In genomic region chr2:233117351-233117750, GRCh38 we compare ENCODE assay signal across 17 cellular contexts. TPM values are rescaled to one million over a fixed set of nuclear protein-coding genes. Genes with fewer than 3 reads are reported as not detected.
DNase-seq lines count a peak whose midpoint lies in the region; ATAC-seq lines count a peak whose summit lies in the region.
"Had no signal": no experiment of that assay in that cellular context is flagged by ENCODE, and none has a peak within 500 bp of the region (broad histone marks: within the 10 kb centered on the region; RNA-seq: fewer than 3 reads in every experiment).

No MANE protein-coding gene starts in this region.

- no peaks in the 10 kb centered on the region for H3K27me3 Mint-ChIP-seq in activated T-cell treated with anti-CD3 and anti-CD28 coated beads, Interleukin-2, amount 50 U/mL, for 24 hours
- no peaks in the 10 kb centered on the region for H3K27me3 Mint-ChIP-seq in activated T-cell treated with anti-CD3 and anti-CD28 coated beads, Interleukin-2, amount 50 U/mL, for 4 hours (ENCODE audit: low read depth)
- no peaks in the 10 kb centered on the region for H3K27me3 Mint-ChIP-seq in effector memory CD8-positive, alpha-beta T cell
- no peaks in the 10 kb centered on the region for H3K27me3 Mint-ChIP-seq in stimulated activated memory B cell treated with anti-CD40 and anti-IgM and Interleukin-4, amounts not matched to agents 10 μg/mL and 1 μg/mL and 100 μg/mL, for 72 hours
- H3K27me3 Mint-ChIP-seq in activated CD8-positive, alpha-beta T cell treated with anti-CD3 and anti-CD28 coated beads, Interleukin-2, amount 10 ng/mL, durations not matched to agents 7 days and 5 days (ENCODE audit: low read depth) = no peaks in the 10 kb centered on the region

- peaks cover 68% of the 10 kb centered on the region for H3K4me1 Mint-ChIP-seq in activated T-cell treated with anti-CD3 and anti-CD28 coated beads, Interleukin-2, amount 50 U/mL, for 24 hours (ENCODE audit: low read depth)
- peaks cover 70% of the 10 kb centered on the region for H3K4me1 Mint-ChIP-seq in activated T-cell treated with anti-CD3 and anti-CD28 coated beads, Interleukin-2, amount 50 U/mL, for 4 hours (ENCODE audit: low read depth)
- peaks cover 72 to 74% of the 10 kb centered on the region in 2 donors for H3K4me1 Mint-ChIP-seq in effector memory CD8-positive, alpha-beta T cell (ENCODE audit: low read depth in 2 of 2)
- H3K4me1 Mint-ChIP-seq in stimulated activated memory B cell treated with anti-CD40 and anti-IgM and Interleukin-4, amounts not matched to agents 10 μg/mL and 1 μg/mL and 100 μg/mL, for 72 hours = peaks cover 81% of the 10 kb centered on the region
- peaks cover 59% of the 10 kb centered on the region for H3K4me1 Mint-ChIP-seq in activated CD8-positive, alpha-beta T cell treated with anti-CD3 and anti-CD28 coated beads, Interleukin-2, amount 10 ng/mL, durations not matched to agents 7 days and 5 days (ENCODE audit: low read depth)

- H3K9me3 ChIP-seq in KOPT-K1 (ENCODE audit: insufficient read depth, low read length, poor library complexity, severe bottlenecking) = no peaks in the 10 kb centered on the region
- H3K9me3 ChIP-seq: HAP-1, heart right ventricle, tibial artery had no signal

- H3K4me3 Mint-ChIP-seq in activated T-cell treated with anti-CD3 and anti-CD28 coated beads, Interleukin-2, amount 50 U/mL, for 24 hours = no peak overlapping the region
- H3K4me3 Mint-ChIP-seq in activated T-cell treated with anti-CD3 and anti-CD28 coated beads, Interleukin-2, amount 50 U/mL, for 4 hours = no peak overlapping the region
- H3K4me3 Mint-ChIP-seq in effector memory CD8-positive, alpha-beta T cell = no peak overlapping the region
- no peak overlapping the region for H3K4me3 Mint-ChIP-seq in stimulated activated memory B cell treated with anti-CD40 and anti-IgM and Interleukin-4, amounts not matched to agents 10 μg/mL and 1 μg/mL and 100 μg/mL, for 72 hours
- H3K4me3 Mint-ChIP-seq in activated CD8-positive, alpha-beta T cell treated with anti-CD3 and anti-CD28 coated beads, Interleukin-2, amount 10 ng/mL, durations not matched to agents 7 days and 5 days = no peak overlapping the region
- H3K4me3 Mint-ChIP-seq: nephron had no signal

- POLR2A ChIA-PET in activated CD8-positive, alpha-beta T cell treated with anti-CD3 and anti-CD28 coated beads, Interleukin-2, amount 10 ng/mL, durations not matched to agents 7 days and 5 days (lab: Charles Lee) = no interaction called here

- ATAC-seq in activated T-cell treated with anti-CD3 and anti-CD28 coated beads, Interleukin-2, amount 50 U/mL, for 4 hours = no peak
- ATAC-seq in effector memory CD8-positive, alpha-beta T cell (replicated peaks) = no peak
- ATAC-seq in stimulated activated memory B cell treated with anti-CD40 and anti-IgM and Interleukin-4, amounts not matched to agents 10 μg/mL and 1 μg/mL and 100 μg/mL, for 72 hours = no peak
- ATAC-seq in activated CD8-positive, alpha-beta T cell treated with anti-CD3 and anti-CD28 coated beads, Interleukin-2, amount 10 ng/mL, durations not matched to agents 7 days and 5 days = no peak
- ATAC-seq in GM18861 (IDR thresholded peaks at IDR 0.05; ENCODE audit: unreplicated experiment) = no peak

- CTCF ChIA-PET in activated CD8-positive, alpha-beta T cell treated with anti-CD3 and anti-CD28 coated beads, Interleukin-2, amount 10 ng/mL, durations not matched to agents 7 days and 5 days (lab: Charles Lee) = no interaction called here

- no peaks in the 10 kb centered on the region for H3K9me3 Mint-ChIP-seq in activated T-cell treated with anti-CD3 and anti-CD28 coated beads, Interleukin-2, amount 50 U/mL, for 24 hours
- no peaks in the 10 kb centered on the region for H3K9me3 Mint-ChIP-seq in activated T-cell treated with anti-CD3 and anti-CD28 coated beads, Interleukin-2, amount 50 U/mL, for 4 hours
- no peaks in the 10 kb centered on the region for H3K9me3 Mint-ChIP-seq in effector memory CD8-positive, alpha-beta T cell
- H3K9me3 Mint-ChIP-seq in stimulated activated memory B cell treated with anti-CD40 and anti-IgM and Interleukin-4, amounts not matched to agents 10 μg/mL and 1 μg/mL and 100 μg/mL, for 72 hours = no peaks in the 10 kb centered on the region
- no peaks in the 10 kb centered on the region for H3K9me3 Mint-ChIP-seq in activated CD8-positive, alpha-beta T cell treated with anti-CD3 and anti-CD28 coated beads, Interleukin-2, amount 10 ng/mL, durations not matched to agents 7 days and 5 days (ENCODE audit: insufficient read depth)
- H3K9me3 Mint-ChIP-seq: nephron had no signal

- peak overlapping the region; percentile 30 for H3K27ac ChIP-seq in KOPT-K1 (ENCODE audit: low read depth, low read length, poor library complexity, severe bottlenecking)
- H3K27ac ChIP-seq: C4-2B, heart right ventricle, RWPE1, tibial artery had no signal

- peaks cover 42% of the 10 kb centered on the region for H3K36me3 ChIP-seq in KOPT-K1 (ENCODE audit: insufficient read depth, low read length)
- H3K36me3 ChIP-seq: HAP-1, tibial artery had no signal

- H3K36me3 Mint-ChIP-seq in activated T-cell treated with anti-CD3 and anti-CD28 coated beads, Interleukin-2, amount 50 U/mL, for 24 hours (ENCODE audit: low read depth) = peaks cover 49% of the 10 kb centered on the region
- H3K36me3 Mint-ChIP-seq in activated T-cell treated with anti-CD3 and anti-CD28 coated beads, Interleukin-2, amount 50 U/mL, for 4 hours (ENCODE audit: insufficient read depth) = peaks cover 10% of the 10 kb centered on the region
- H3K36me3 Mint-ChIP-seq in effector memory CD8-positive, alpha-beta T cell (ENCODE audit: insufficient read depth) = peaks cover 44% of the 10 kb centered on the region
- peaks cover 73% of the 10 kb centered on the region for H3K36me3 Mint-ChIP-seq in stimulated activated memory B cell treated with anti-CD40 and anti-IgM and Interleukin-4, amounts not matched to agents 10 μg/mL and 1 μg/mL and 100 μg/mL, for 72 hours
- peaks cover 53% of the 10 kb centered on the region for H3K36me3 Mint-ChIP-seq in activated CD8-positive, alpha-beta T cell treated with anti-CD3 and anti-CD28 coated beads, Interleukin-2, amount 10 ng/mL, durations not matched to agents 7 days and 5 days (ENCODE audit: low read depth)

- DNase-seq in activated T-cell treated with anti-CD3 and anti-CD28 coated beads, Interleukin-2, amount 50 U/mL, for 24 hours = no peak
- DNase-seq in activated T-cell treated with anti-CD3 and anti-CD28 coated beads, Interleukin-2, amount 50 U/mL, for 4 hours = no peak
- DNase-seq in effector memory CD8-positive, alpha-beta T cell = no peak
- DNase-seq in activated CD8-positive, alpha-beta T cell treated with anti-CD3 and anti-CD28 coated beads, Interleukin-2, amount 10 ng/mL, durations not matched to agents 7 days and 5 days = no peak
- DNase-seq in NCI-H2227 treated with DMSO at 0.1 percent for 48 hours (lab: John Stamatoyannopoulos, UW) = no peak
- DNase-seq: heart right ventricle, MM.1S, NCI-H187, NCI-H226 had no signal

- H3K27ac Mint-ChIP-seq in activated T-cell treated with anti-CD3 and anti-CD28 coated beads, Interleukin-2, amount 50 U/mL, for 24 hours = peak overlapping the region; percentile 82
- peak overlapping the region; percentile 86 to 96 for H3K27ac Mint-ChIP-seq in effector memory CD8-positive, alpha-beta T cell
- H3K27ac Mint-ChIP-seq in stimulated activated memory B cell treated with anti-CD40 and anti-IgM and Interleukin-4, amounts not matched to agents 10 μg/mL and 1 μg/mL and 100 μg/mL, for 72 hours = peak overlapping the region; percentile 93
- H3K27ac Mint-ChIP-seq in activated CD8-positive, alpha-beta T cell treated with anti-CD3 and anti-CD28 coated beads, Interleukin-2, amount 10 ng/mL, durations not matched to agents 7 days and 5 days = no peak overlapping the region
- H3K27ac Mint-ChIP-seq: nephron had no signal

RNA-seq across cellular contexts. Expression of gene INPP5D, which starts 57.2 kb away (rescaled TPM):
- total RNA-seq in activated T-cell treated with anti-CD3 and anti-CD28 coated beads, Interleukin-2, amount 50 U/mL, for 4 hours = 10 to 100 TPM; 31.2 to 35.5 (median 31.7) TPM
- total RNA-seq in activated CD8-positive, alpha-beta T cell treated with anti-CD3 and anti-CD28 coated beads, Interleukin-2, amount 10 ng/mL, durations not matched to agents 7 days and 5 days = 100 to 1,000 TPM; 108 to 122 TPM
